In genomic region chr12:111450676-111451075, GRCh38 we compare ENCODE assay signal across 12 cellular contexts. TPM values are rescaled to one million over a fixed set of nuclear protein-coding genes. Genes with fewer than 3 reads are reported as not detected.
DNase-seq lines count a peak whose midpoint lies in the region; ATAC-seq and TF ChIP-seq lines count a peak whose summit lies in the region.
"Had no signal": no experiment of that assay in that cellular context is flagged by ENCODE, and none has a peak within 500 bp of the region (broad histone marks: within the 10 kb centered on the region; RNA-seq: fewer than 3 reads in every experiment).

No MANE protein-coding gene starts in this region.

- H3K4me1 ChIP-seq in adrenal gland (replicated peaks in 1 of 2), result peaks cover 12 to 48% of the 10 kb centered on the region in 2 donors

- no peaks in the 10 kb centered on the region for H3K9me3 Mint-ChIP-seq in activated naive CD4-positive, alpha-beta T cell treated with anti-CD3 and anti-CD28 coated beads, Interleukin-2, amount 50 U/mL, for 24 hours
- no peaks in the 10 kb centered on the region for H3K9me3 Mint-ChIP-seq in type B pancreatic cell

- no peak for DNase-seq in activated naive CD4-positive, alpha-beta T cell treated with anti-CD3 and anti-CD28 coated beads, Interleukin-2, amount 50 U/mL, for 16 hours
- peak in 5 of 7 donors; percentile 11 to 47 (median 14) for DNase-seq in adrenal gland
- DNase-seq in left lobe of liver (ENCODE audit: low spot score), result peak; percentile 40
- peak; percentile 37 for DNase-seq in type B pancreatic cell (ENCODE audit: extremely low spot score, unreplicated experiment)
- DNase-seq in superior temporal gyrus (ENCODE audit: extremely low spot score), result no peak
- DNase-seq in amniotic stem cell (lab: John Stamatoyannopoulos, UW), result no peak
- DNase-seq in GM03348 (ENCODE audit: low spot score), result no peak
- DNase-seq: amygdala, NCI-H446 had no signal

- intact Hi-C loops in adrenal gland (cut with DNase I), result loop anchor here (5.0 to 10.0 kb wide), 3 partner anchors 43 to 74 kb away; partner anchors contain the start of gene SH2B3 (in 1 of the 2)

- no peaks in the 10 kb centered on the region for H3K27me3 ChIP-seq in adrenal gland

- H3K27me3 Mint-ChIP-seq in activated naive CD4-positive, alpha-beta T cell treated with anti-CD3 and anti-CD28 coated beads, Interleukin-2, amount 50 U/mL, for 24 hours, result no peaks in the 10 kb centered on the region
- no peaks in the 10 kb centered on the region for H3K27me3 Mint-ChIP-seq in type B pancreatic cell

- TF ChIP-seq CTCF in adrenal gland (IDR thresholded peaks at IDR 0.05) (no peak), type B pancreatic cell (conservative IDR thresholded peaks at IDR 0.05) (no peak)

- no peak for TF ChIP-seq POLR2A in adrenal gland (IDR thresholded peaks at IDR 0.05)

- H3K27ac ChIP-seq in adrenal gland, result peak overlapping the region in 1 of 5 donors; percentile 6
- H3K27ac ChIP-seq: epithelial cell of prostate had no signal

- ATAC-seq in left lobe of liver, result no peak
- ATAC-seq: activated CD4-positive, CD25-positive, alpha-beta regulatory T cell treated with anti-CD3 and anti-CD28 coated beads, Interleukin-2, amount 50 U/mL, for 24 hours had no signal

- 70 to 84% (median 82%) methylated on average over 4 of the region's 4 CpGs for WGBS in adrenal gland, 4 donors

- H3K4me1 Mint-ChIP-seq in activated naive CD4-positive, alpha-beta T cell treated with anti-CD3 and anti-CD28 coated beads, Interleukin-2, amount 50 U/mL, for 24 hours, result peaks cover 51% of the 10 kb centered on the region
- peaks cover 20% of the 10 kb centered on the region for H3K4me1 Mint-ChIP-seq in type B pancreatic cell (ENCODE audit: unreplicated experiment)

- no peak overlapping the region for H3K4me3 Mint-ChIP-seq in activated naive CD4-positive, alpha-beta T cell treated with anti-CD3 and anti-CD28 coated beads, Interleukin-2, amount 50 U/mL, for 24 hours
- no peak overlapping the region for H3K4me3 Mint-ChIP-seq in type B pancreatic cell

- H3K4me3 ChIP-seq in adrenal gland, result no peak overlapping the region

- H3K9me3 ChIP-seq in adrenal gland (replicated peaks in 1 of 3), result no peaks in the 10 kb centered on the region

- peak overlapping the region; percentile 80 for H3K27ac Mint-ChIP-seq in activated naive CD4-positive, alpha-beta T cell treated with anti-CD3 and anti-CD28 coated beads, Interleukin-2, amount 50 U/mL, for 24 hours
- no peak overlapping the region for H3K27ac Mint-ChIP-seq in type B pancreatic cell

- peaks cover 9% of the 10 kb centered on the region for H3K36me3 Mint-ChIP-seq in activated naive CD4-positive, alpha-beta T cell treated with anti-CD3 and anti-CD28 coated beads, Interleukin-2, amount 50 U/mL, for 24 hours
- H3K36me3 Mint-ChIP-seq in type B pancreatic cell, result peaks cover 22% of the 10 kb centered on the region

- H3K36me3 ChIP-seq in adrenal gland (replicated peaks in 1 of 2), result peaks cover 0 to 87% of the 10 kb centered on the region in 2 donors

RNA-seq across cellular contexts. Expression of gene SH2B3, which starts 45.0 kb away (rescaled TPM):
- total RNA-seq in adrenal gland (10 to 100 TPM; 26.1 to 70.3 (median 44.6) TPM), left lobe of liver (11.7 TPM), type B pancreatic cell (ENCODE audit: low replicate concordance) (2.4 and 5.2 TPM in 2 replicates)
- 10 to 100 TPM in 1 of 3 donors, 1 to 10 TPM in 2; 5.8 to 14.5 (median 9.3) TPM for polyA plus RNA-seq in adrenal gland

Comparison
In these comparisons a context has a peak if more than half of its experiments do, and no peak if none do; other contexts are left out.
1. DNase-seq: peak in adrenal gland (5 of 7), left lobe of liver (single experiment) and type B pancreatic cell (single experiment); none in activated naive CD4-positive, alpha-beta T cell treated with anti-CD3 and anti-CD28 coated beads, Interleukin-2, amount 50 U/mL, for 16 hours (single experiment), superior temporal gyrus (single experiment), amniotic stem cell (single experiment) and GM03348 (single experiment).